In the genomic region with DNA sequence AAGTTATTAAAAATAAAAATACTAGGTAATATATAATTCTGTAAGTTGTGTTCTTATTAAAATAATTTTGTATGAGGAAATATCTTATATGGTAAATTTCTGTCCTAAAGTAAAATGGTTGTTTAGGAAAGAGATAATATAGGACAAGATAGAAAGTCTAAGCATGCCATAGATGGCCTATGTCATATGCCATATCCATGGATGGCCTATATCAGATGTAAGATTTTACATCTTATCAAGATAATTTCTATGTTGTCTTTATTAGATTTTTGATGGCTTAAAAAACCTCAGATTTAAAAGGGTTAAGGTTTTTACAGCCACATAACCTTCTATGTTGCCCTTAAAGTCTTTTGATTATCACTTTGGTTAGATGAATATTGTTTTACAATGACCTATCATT, we compare ENCODE assay signal across 37 cellular contexts. TPM values are rescaled to one million over a fixed set of nuclear protein-coding genes. Genes with fewer than 3 reads are reported as not detected.
"Had no signal": no experiment of that assay in that cellular context is flagged by ENCODE, and none has a peak within 500 bp of the region (broad histone marks: within the 10 kb centered on the region; RNA-seq: fewer than 3 reads in every experiment).

No MANE protein-coding gene starts in this region.

- H3K36me3 Mint-ChIP-seq: brain had no signal

- FAIRE-seq: bronchial epithelial cell, TTC549 had no signal

- DNase-seq: activated B cell treated with CpG ODN at 0.5 μM for 24 hours; activated CD4-positive, alpha-beta memory T cell treated with anti-CD3 and anti-CD28 coated beads, Interleukin-2, amount 10 ng/mL, durations not matched to agents 7 days and 5 days; activated CD4-positive, alpha-beta T cell treated with anti-CD3 and anti-CD28 coated beads for 4 hours; activated CD4-positive, alpha-beta T cell treated with anti-CD3 and anti-CD28 coated beads, Interleukin-2, amount 10 ng/mL, durations not matched to agents 24 days and 14 days; activated CD4-positive, alpha-beta T cell treated with anti-CD3 and anti-CD28 coated beads, Interleukin-2, amount 50 U/mL, for 48 hours; activated CD4-positive, CD25-positive, alpha-beta regulatory T cell treated with anti-CD3 and anti-CD28 coated beads, Interleukin-2, amount 50 U/mL, for 72 hours; activated CD8-positive, alpha-beta memory T cell treated with anti-CD3 and anti-CD28 coated beads for 24 hours; activated CD8-positive, alpha-beta memory T cell treated with anti-CD3 and anti-CD28 coated beads, Interleukin-2, amount 10 ng/mL, durations not matched to agents 7 days and 5 days; activated CD8-positive, alpha-beta memory T cell treated with anti-CD3 and anti-CD28 coated beads, Interleukin-2, amount 50 U/mL, for 48 hours; activated CD8-positive, alpha-beta T cell treated with anti-CD3 and anti-CD28 coated beads, Interleukin-2, amount 10 ng/mL, durations not matched to agents 7 days and 5 days; activated effector memory CD4-positive, alpha-beta T cell treated with Interleukin-2 at 50 U/mL for 16 hours; activated gamma-delta T cell; activated naive CD4-positive, alpha-beta T cell treated with anti-CD3 and anti-CD28 coated beads, Interleukin-2, amount 10 ng/mL, durations not matched to agents 7 days and 5 days; activated naive CD4-positive, alpha-beta T cell treated with Interleukin-2 at 50 U/mL for 16 hours; activated naive CD8-positive, alpha-beta T cell treated with anti-CD3 and anti-CD28 coated beads, Interleukin-2, amount 10 ng/mL, durations not matched to agents 7 days and 5 days; activated naive CD8-positive, alpha-beta T cell treated with anti-CD3 and anti-CD28 coated beads, Interleukin-2, amount 50 U/mL, for 24 hours; activated T-cell treated with anti-CD3 and anti-CD28 coated beads, Interleukin-2, amount 50 U/mL, for 24 hours; activated T-cell treated with anti-CD3 and anti-CD28 coated beads, Interleukin-2, amount 50 U/mL, for 48 hours; amygdala; anterior cingulate cortex; caudate nucleus; cerebellar nuclear complex; T-helper 1 cell; T-helper 2 cell; T-helper 9 cell had no signal

- H3K4me3 Mint-ChIP-seq: activated B cell treated with CpG ODN at 0.5 μM for 24 hours; activated CD4-positive, alpha-beta memory T cell treated with anti-CD3 and anti-CD28 coated beads, Interleukin-2, amount 10 ng/mL, durations not matched to agents 7 days and 5 days; activated CD4-positive, alpha-beta T cell treated with anti-CD3 and anti-CD28 coated beads, Interleukin-2, amount 10 ng/mL, durations not matched to agents 24 days and 14 days; activated CD8-positive, alpha-beta memory T cell treated with anti-CD3 and anti-CD28 coated beads, Interleukin-2, amount 10 ng/mL, durations not matched to agents 7 days and 5 days; activated CD8-positive, alpha-beta T cell treated with anti-CD3 and anti-CD28 coated beads, Interleukin-2, amount 10 ng/mL, durations not matched to agents 7 days and 5 days; activated naive CD4-positive, alpha-beta T cell treated with anti-CD3 and anti-CD28 coated beads, Interleukin-2, amount 10 ng/mL, durations not matched to agents 7 days and 5 days; activated naive CD4-positive, alpha-beta T cell treated with anti-CD3 and anti-CD28 coated beads, Interleukin-2, amount 50 U/mL, for 24 hours; activated naive CD8-positive, alpha-beta T cell; activated naive CD8-positive, alpha-beta T cell treated with anti-CD3 and anti-CD28 coated beads, Interleukin-2, amount 10 ng/mL, durations not matched to agents 7 days and 5 days; activated naive CD8-positive, alpha-beta T cell treated with anti-CD3 and anti-CD28 coated beads, Interleukin-2, amount 50 U/mL, for 24 hours; activated T-cell treated with anti-CD3 and anti-CD28 coated beads, Interleukin-2, amount 50 U/mL, for 24 hours; brain; central memory CD8-positive, alpha-beta T cell; T-helper 1 cell treated with Interleukin-12 subunit alpha and Interleukin-12 subunit beta and Interleukin-4 antibody, amounts not matched to agents 30 μg/mL and 1 μg/mL, for 36 hours; T-helper 2 cell treated with Interferon-gamma antibody and Interleukin-4, amounts not matched to agents 5 μg/mL and 100 μg/mL, for 36 hours had no signal

- H3K9me3 ChIP-seq: ascending aorta had no signal

- H3K36me3 ChIP-seq: ascending aorta, cardiac muscle cell had no signal

- H3K4me3 ChIP-seq: ascending aorta, cardiac muscle cell had no signal

- H3K27ac Mint-ChIP-seq: activated B cell treated with CpG ODN at 0.5 μM for 24 hours; activated CD4-positive, alpha-beta memory T cell treated with anti-CD3 and anti-CD28 coated beads, Interleukin-2, amount 10 ng/mL, durations not matched to agents 7 days and 5 days; activated CD4-positive, alpha-beta T cell treated with anti-CD3 and anti-CD28 coated beads, Interleukin-2, amount 10 ng/mL, durations not matched to agents 24 days and 14 days; activated CD8-positive, alpha-beta memory T cell treated with anti-CD3 and anti-CD28 coated beads, Interleukin-2, amount 10 ng/mL, durations not matched to agents 7 days and 5 days; activated CD8-positive, alpha-beta T cell treated with anti-CD3 and anti-CD28 coated beads, Interleukin-2, amount 10 ng/mL, durations not matched to agents 7 days and 5 days; activated naive CD4-positive, alpha-beta T cell treated with anti-CD3 and anti-CD28 coated beads, Interleukin-2, amount 10 ng/mL, durations not matched to agents 7 days and 5 days; activated naive CD4-positive, alpha-beta T cell treated with anti-CD3 and anti-CD28 coated beads, Interleukin-2, amount 50 U/mL, for 24 hours; activated naive CD8-positive, alpha-beta T cell; activated naive CD8-positive, alpha-beta T cell treated with anti-CD3 and anti-CD28 coated beads, Interleukin-2, amount 10 ng/mL, durations not matched to agents 7 days and 5 days; activated naive CD8-positive, alpha-beta T cell treated with anti-CD3 and anti-CD28 coated beads, Interleukin-2, amount 50 U/mL, for 24 hours; activated T-cell treated with anti-CD3 and anti-CD28 coated beads, Interleukin-2, amount 50 U/mL, for 24 hours; activated T-helper 2 cell treated with anti-CD3 and anti-CD28 coated beads, Interferon-gamma antibody, Interleukin-2, Interleukin-4, amounts not matched to agents 10 μg/mL and 5 μg/mL and 100 μg/mL, durations not matched to agents 14 hours and 24 hours and 36 hours; brain; T-helper 1 cell treated with Interleukin-12 subunit alpha and Interleukin-12 subunit beta and Interleukin-4 antibody, amounts not matched to agents 30 μg/mL and 1 μg/mL, for 36 hours; T-helper 2 cell treated with Interferon-gamma antibody and Interleukin-4, amounts not matched to agents 5 μg/mL and 100 μg/mL, for 36 hours had no signal

- H3K4me1 ChIP-seq: ascending aorta had no signal

- H3K4me1 Mint-ChIP-seq: activated B cell treated with CpG ODN at 0.5 μM for 24 hours; activated naive CD4-positive, alpha-beta T cell treated with anti-CD3 and anti-CD28 coated beads, Interleukin-2, amount 50 U/mL, for 24 hours; central memory CD8-positive, alpha-beta T cell had no signal

- ATAC-seq: activated CD8-positive, alpha-beta memory T cell treated with anti-CD3 and anti-CD28 coated beads, Interleukin-2, amount 10 ng/mL, durations not matched to agents 7 days and 5 days; activated CD8-positive, alpha-beta T cell treated with anti-CD3 and anti-CD28 coated beads, Interleukin-2, amount 10 ng/mL, durations not matched to agents 7 days and 5 days; activated naive CD8-positive, alpha-beta T cell treated with anti-CD3 and anti-CD28 coated beads, Interleukin-2, amount 50 U/mL, for 24 hours had no signal

- H3K9me3 Mint-ChIP-seq: activated naive CD4-positive, alpha-beta T cell treated with anti-CD3 and anti-CD28 coated beads, Interleukin-2, amount 50 U/mL, for 24 hours; central memory CD8-positive, alpha-beta T cell had no signal

- H3K27me3 Mint-ChIP-seq: activated CD4-positive, alpha-beta memory T cell treated with anti-CD3 and anti-CD28 coated beads, Interleukin-2, amount 10 ng/mL, durations not matched to agents 7 days and 5 days; activated CD4-positive, alpha-beta T cell treated with anti-CD3 and anti-CD28 coated beads, Interleukin-2, amount 10 ng/mL, durations not matched to agents 24 days and 14 days; activated CD8-positive, alpha-beta memory T cell treated with anti-CD3 and anti-CD28 coated beads, Interleukin-2, amount 10 ng/mL, durations not matched to agents 7 days and 5 days; activated naive CD4-positive, alpha-beta T cell treated with anti-CD3 and anti-CD28 coated beads, Interleukin-2, amount 10 ng/mL, durations not matched to agents 7 days and 5 days; activated naive CD4-positive, alpha-beta T cell treated with anti-CD3 and anti-CD28 coated beads, Interleukin-2, amount 50 U/mL, for 24 hours; activated naive CD8-positive, alpha-beta T cell; activated naive CD8-positive, alpha-beta T cell treated with anti-CD3 and anti-CD28 coated beads, Interleukin-2, amount 10 ng/mL, durations not matched to agents 7 days and 5 days; activated naive CD8-positive, alpha-beta T cell treated with anti-CD3 and anti-CD28 coated beads, Interleukin-2, amount 50 U/mL, for 24 hours; activated T-cell treated with anti-CD3 and anti-CD28 coated beads, Interleukin-2, amount 50 U/mL, for 24 hours; central memory CD8-positive, alpha-beta T cell had no signal

- H3K27ac ChIP-seq: ascending aorta, cardiac muscle cell, VCaP had no signal

- H3K27me3 ChIP-seq: ascending aorta, cardiac muscle cell had no signal

RNA-seq across cellular contexts. Expression of a gene that starts 52.6 kb away (rescaled TPM):
- total RNA-seq: activated B cell treated with CpG ODN at 0.5 μM for 24 hours, cardiac muscle cell had no signal
- polyA plus RNA-seq: cardiac muscle cell had no signal
